1 cellular context compared by ENCODE assay signal in genomic region chr5:171387970-171388815, GRCh38.
TF ChIP-seq lines count a peak whose summit lies in the region.

No MANE protein-coding gene starts in this region.

TF ChIP-seq in K562, 482 proteins besides CTCF, POLR2A, EP300 and RAD21 (continued from another document and continues in another):
- TF ChIP-seq, protein P1, sequence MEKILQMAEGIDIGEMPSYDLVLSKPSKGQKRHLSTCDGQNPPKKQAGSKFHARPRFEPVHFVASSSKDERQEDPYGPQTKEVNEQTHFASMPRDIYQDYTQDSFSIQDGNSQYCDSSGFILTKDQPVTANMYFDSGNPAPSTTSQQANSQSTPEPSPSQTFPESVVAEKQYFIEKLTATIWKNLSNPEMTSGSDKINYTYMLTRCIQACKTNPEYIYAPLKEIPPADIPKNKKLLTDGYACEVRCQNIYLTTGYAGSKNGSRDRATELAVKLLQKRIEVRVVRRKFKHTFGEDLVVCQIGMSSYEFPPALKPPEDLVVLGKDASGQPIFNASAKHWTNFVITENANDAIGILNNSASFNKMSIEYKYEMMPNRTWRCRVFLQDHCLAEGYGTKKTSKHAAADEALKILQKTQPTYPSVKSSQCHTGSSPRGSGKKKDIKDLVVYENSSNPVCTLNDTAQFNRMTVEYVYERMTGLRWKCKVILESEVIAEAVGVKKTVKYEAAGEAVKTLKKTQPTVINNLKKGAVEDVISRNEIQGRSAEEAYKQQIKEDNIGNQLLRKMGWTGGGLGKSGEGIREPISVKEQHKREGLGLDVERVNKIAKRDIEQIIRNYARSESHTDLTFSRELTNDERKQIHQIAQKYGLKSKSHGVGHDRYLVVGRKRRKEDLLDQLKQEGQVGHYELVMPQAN (IDR thresholded peaks at IDR 0.05; ENCODE audit: borderline replicate concordance): peak; percentile 98
- TF ChIP-seq ZNF3 (CRISPR knock-in tag; IDR thresholded peaks at IDR 0.05) (no peak), NCOA2 (IDR thresholded peaks at IDR 0.05; ENCODE audit: partially characterized antibody in 2 of 2) (no peak), PTTG1 (tag; IDR thresholded peaks at IDR 0.05; ENCODE audit: low read depth) (no peak), SRSF7 (optimal IDR thresholded peaks at IDR 0.05; ENCODE audit: low read depth, low read length) (no peak), ZNF280B (CRISPR knock-in tag; IDR thresholded peaks at IDR 0.05) (no peak), ZNF717 (CRISPR knock-in tag; IDR thresholded peaks at IDR 0.05) (no peak), KDM5B (IDR thresholded peaks at IDR 0.05; ENCODE audit: insufficient replicate concordance, low read depth, low read length) (peak; percentile 46), NR2C1 (IDR thresholded peaks at IDR 0.05) (no peak), NR2C1 (tag; IDR thresholded peaks at IDR 0.05) (no peak), NFRKB (IDR thresholded peaks at IDR 0.05; ENCODE audit: low read depth) (peak; percentile 51; the same call in 1 of the 2 replicates), SMARCA5 (IDR thresholded peaks at IDR 0.05) (no peak), RFX7 (CRISPR knock-in tag; IDR thresholded peaks at IDR 0.05) (no peak), POLR2AphosphoS2 (IDR thresholded peaks at IDR 0.05; ENCODE audit: low read length) (no peak), SRSF9 (IDR thresholded peaks at IDR 0.05; ENCODE audit: borderline replicate concordance, low read depth, low read length) (no peak), NFIC (IDR thresholded peaks at IDR 0.05) (no peak; the same call in 1 of the 2 replicates), MIER1 (IDR thresholded peaks at IDR 0.05; ENCODE audit: low read depth) (no peak), TFAM (CRISPR knock-in tag; conservative IDR thresholded peaks at IDR 0.05) (no peak), SNIP1 (IDR thresholded peaks at IDR 0.05; ENCODE audit: low read depth) (no peak), PBX2 (CRISPR knock-in tag; IDR thresholded peaks at IDR 0.05; ENCODE audit: low read depth) (no peak), PBX2 (tag; conservative IDR thresholded peaks at IDR 0.05; ENCODE audit: low read depth) (no peak), FOXK1 (CRISPR knock-in tag; IDR thresholded peaks at IDR 0.05; ENCODE audit: borderline replicate concordance) (no peak), SP2 (IDR thresholded peaks at IDR 0.05; ENCODE audit: extremely low read depth, low read depth, low read length, poor library complexity, severe bottlenecking) (no peak), MCM5 (IDR thresholded peaks at IDR 0.05; ENCODE audit: low read depth) (no peak), SMAD2 (IDR thresholded peaks at IDR 0.05; ENCODE audit: low read depth, low read length) (no peak), THAP12 (CRISPR knock-in tag; IDR thresholded peaks at IDR 0.05) (no peak; the same call in 1 of the 2 replicates), JUNB (CRISPR knock-in tag; conservative IDR thresholded peaks at IDR 0.05) (no peak), PML (IDR thresholded peaks at IDR 0.05; ENCODE audit: low read length) (no peak; the same call in 1 of the 2 replicates), KLF6 (CRISPR knock-in tag; IDR thresholded peaks at IDR 0.05; ENCODE audit: borderline replicate concordance) (no peak), IFI16 (CRISPR knock-in tag; IDR thresholded peaks at IDR 0.05) (no peak), ZNF76 (CRISPR knock-in tag; IDR thresholded peaks at IDR 0.05; ENCODE audit: borderline replicate concordance) (no peak), JUN (IDR thresholded peaks at IDR 0.05; ENCODE audit: borderline replicate concordance, low read depth, low read length) (peak; percentile 83; the same call in 1 of the 2 replicates), JUN (CRISPR knock-in tag; IDR thresholded peaks at IDR 0.05; ENCODE audit: borderline replicate concordance) (no peak; the same call in 1 of the 2 replicates), NR2C2 (CRISPR knock-in tag; IDR thresholded peaks at IDR 0.05) (no peak), NR2C2 (tag; IDR thresholded peaks at IDR 0.05) (no peak), ZNF766 (CRISPR knock-in tag; conservative IDR thresholded peaks at IDR 0.05) (no peak)
- TF ChIP-seq, protein P2, sequence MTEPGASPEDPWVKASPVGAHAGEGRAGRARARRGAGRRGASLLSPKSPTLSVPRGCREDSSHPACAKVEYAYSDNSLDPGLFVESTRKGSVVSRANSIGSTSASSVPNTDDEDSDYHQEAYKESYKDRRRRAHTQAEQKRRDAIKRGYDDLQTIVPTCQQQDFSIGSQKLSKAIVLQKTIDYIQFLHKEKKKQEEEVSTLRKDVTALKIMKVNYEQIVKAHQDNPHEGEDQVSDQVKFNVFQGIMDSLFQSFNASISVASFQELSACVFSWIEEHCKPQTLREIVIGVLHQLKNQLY (CRISPR knock-in tag; conservative IDR thresholded peaks at IDR 0.05): peak; percentile 90 to 94; a peak in 3 of 4 replicates
- TF ChIP-seq, protein P3, sequence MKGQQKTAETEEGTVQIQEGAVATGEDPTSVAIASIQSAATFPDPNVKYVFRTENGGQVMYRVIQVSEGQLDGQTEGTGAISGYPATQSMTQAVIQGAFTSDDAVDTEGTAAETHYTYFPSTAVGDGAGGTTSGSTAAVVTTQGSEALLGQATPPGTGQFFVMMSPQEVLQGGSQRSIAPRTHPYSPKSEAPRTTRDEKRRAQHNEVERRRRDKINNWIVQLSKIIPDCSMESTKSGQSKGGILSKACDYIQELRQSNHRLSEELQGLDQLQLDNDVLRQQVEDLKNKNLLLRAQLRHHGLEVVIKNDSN (CRISPR knock-in tag; IDR thresholded peaks at IDR 0.05): peak; percentile 91
- TF ChIP-seq, protein P4, sequence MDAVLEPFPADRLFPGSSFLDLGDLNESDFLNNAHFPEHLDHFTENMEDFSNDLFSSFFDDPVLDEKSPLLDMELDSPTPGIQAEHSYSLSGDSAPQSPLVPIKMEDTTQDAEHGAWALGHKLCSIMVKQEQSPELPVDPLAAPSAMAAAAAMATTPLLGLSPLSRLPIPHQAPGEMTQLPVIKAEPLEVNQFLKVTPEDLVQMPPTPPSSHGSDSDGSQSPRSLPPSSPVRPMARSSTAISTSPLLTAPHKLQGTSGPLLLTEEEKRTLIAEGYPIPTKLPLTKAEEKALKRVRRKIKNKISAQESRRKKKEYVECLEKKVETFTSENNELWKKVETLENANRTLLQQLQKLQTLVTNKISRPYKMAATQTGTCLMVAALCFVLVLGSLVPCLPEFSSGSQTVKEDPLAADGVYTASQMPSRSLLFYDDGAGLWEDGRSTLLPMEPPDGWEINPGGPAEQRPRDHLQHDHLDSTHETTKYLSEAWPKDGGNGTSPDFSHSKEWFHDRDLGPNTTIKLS (IDR thresholded peaks at IDR 0.05; ENCODE audit: borderline replicate concordance, low read depth): peak; percentile 46; the same call in 1 of the 2 replicates
